In the genomic region with DNA sequence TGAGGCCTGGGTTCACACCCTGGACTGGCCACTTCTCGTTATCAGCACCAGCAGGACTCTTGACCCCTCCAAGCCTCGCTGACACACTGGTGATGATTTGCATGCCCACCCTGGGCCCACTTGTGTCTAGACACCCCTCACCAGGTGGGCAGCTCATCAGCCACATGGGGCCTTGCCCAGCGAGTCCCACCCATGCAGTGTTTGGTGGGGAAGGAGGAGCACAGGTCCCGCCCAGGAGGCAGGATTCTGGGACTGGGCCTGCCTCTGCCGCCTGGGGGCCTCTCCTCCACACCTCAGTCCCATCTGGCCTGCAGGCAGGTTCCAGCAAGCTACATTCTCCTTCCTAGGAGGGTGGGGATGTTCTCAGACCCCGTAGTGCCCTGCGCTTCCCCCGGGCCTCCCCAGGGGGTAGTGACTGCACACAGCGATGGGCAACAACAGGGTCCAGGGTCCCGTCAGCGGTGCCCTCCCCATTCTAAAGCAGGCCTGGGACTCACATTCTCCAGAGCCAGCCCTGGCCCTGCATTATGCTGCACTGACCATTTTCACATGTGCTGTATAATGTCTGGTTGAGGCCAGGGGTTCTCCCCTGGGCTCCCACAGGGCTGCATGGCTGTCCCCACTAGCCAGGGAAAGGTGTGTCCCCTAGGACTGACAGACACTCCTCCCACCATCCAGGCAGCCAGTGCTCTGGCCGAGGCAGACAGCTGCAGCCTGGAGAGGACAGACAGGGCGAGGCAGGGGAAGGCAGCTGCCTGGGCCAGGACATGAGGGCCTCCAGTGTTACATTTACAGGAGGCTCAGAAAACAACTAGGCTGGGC, we compare ENCODE assay signal across 22 cellular contexts. TPM values are rescaled to one million over a fixed set of nuclear protein-coding genes. Genes with fewer than 3 reads are reported as not detected.
DNase-seq lines count a peak whose midpoint lies in the region; ATAC-seq and TF ChIP-seq lines count a peak whose summit lies in the region.
"Had no signal": no experiment of that assay in that cellular context is flagged by ENCODE, and none has a peak within 500 bp of the region (broad histone marks: within the 10 kb centered on the region; RNA-seq: fewer than 3 reads in every experiment).

No MANE protein-coding gene starts in this region.

- peaks cover 6% of the 10 kb centered on the region for H3K4me1 Mint-ChIP-seq in activated naive CD4-positive, alpha-beta T cell treated with anti-CD3 and anti-CD28 coated beads, Interleukin-2, amount 10 ng/mL, durations not matched to agents 7 days and 5 days
- peaks cover 40% of the 10 kb centered on the region for H3K4me1 Mint-ChIP-seq in stimulated activated effector memory CD8-positive, alpha-beta T cell treated with anti-CD3 and anti-CD28 coated beads, Interleukin-12 subunit alpha, Interleukin-12 subunit beta, amount 100 ng/mL, for 72 hours

- no peak overlapping the region for H3K27ac Mint-ChIP-seq in activated naive CD4-positive, alpha-beta T cell treated with anti-CD3 and anti-CD28 coated beads, Interleukin-2, amount 10 ng/mL, durations not matched to agents 7 days and 5 days
- peak overlapping the region; percentile 64 for H3K27ac Mint-ChIP-seq in stimulated activated effector memory CD8-positive, alpha-beta T cell treated with anti-CD3 and anti-CD28 coated beads, Interleukin-12 subunit alpha, Interleukin-12 subunit beta, amount 100 ng/mL, for 72 hours
- H3K27ac Mint-ChIP-seq: HFFc6 had no signal

- no peaks in the 10 kb centered on the region for H3K36me3 ChIP-seq in H7 (replicated peaks; ENCODE audit: control insufficient read depth, insufficient read depth, low read length)
- H3K36me3 ChIP-seq in WERI-Rb-1 = no peaks in the 10 kb centered on the region

- no peak overlapping the region for H3K27ac ChIP-seq in WERI-Rb-1
- H3K27ac ChIP-seq: C4-2B, parathyroid adenoma had no signal

- H3K4me3 ChIP-seq in H7 (ENCODE audit: insufficient read depth, low read depth, low read length) = no peak overlapping the region
- no peak overlapping the region for H3K4me3 ChIP-seq in WERI-Rb-1 (ENCODE audit: low read depth, low read length)

- H3K4me3 Mint-ChIP-seq in activated naive CD4-positive, alpha-beta T cell treated with anti-CD3 and anti-CD28 coated beads, Interleukin-2, amount 10 ng/mL, durations not matched to agents 7 days and 5 days = no peak overlapping the region
- no peak overlapping the region for H3K4me3 Mint-ChIP-seq in stimulated activated effector memory CD8-positive, alpha-beta T cell treated with anti-CD3 and anti-CD28 coated beads, Interleukin-12 subunit alpha, Interleukin-12 subunit beta, amount 100 ng/mL, for 72 hours
- H3K4me3 Mint-ChIP-seq: HFFc6; naive thymus-derived CD4-positive, alpha-beta T cell had no signal

- TF ChIP-seq CTCF in WERI-Rb-1 (IDR thresholded peaks at IDR 0.05; ENCODE audit: low read depth, low read length) = no peak

- H3K27me3 ChIP-seq in H7 (ENCODE audit: control insufficient read depth, insufficient read depth, low read length) (no peaks in the 10 kb centered on the region), WERI-Rb-1 (ENCODE audit: insufficient read depth, low read depth, severe bottlenecking) (no peaks in the 10 kb centered on the region)

- ATAC-seq in stimulated activated effector memory CD8-positive, alpha-beta T cell treated with anti-CD3 and anti-CD28 coated beads, Interleukin-12 subunit alpha, Interleukin-12 subunit beta, amount 100 ng/mL, for 72 hours = no peak
- ATAC-seq: naive thymus-derived CD4-positive, alpha-beta T cell; sciatic nerve had no signal

- no peaks in the 10 kb centered on the region for H3K9me3 Mint-ChIP-seq in activated naive CD4-positive, alpha-beta T cell treated with anti-CD3 and anti-CD28 coated beads, Interleukin-2, amount 10 ng/mL, durations not matched to agents 7 days and 5 days
- H3K9me3 Mint-ChIP-seq in stimulated activated effector memory CD8-positive, alpha-beta T cell treated with anti-CD3 and anti-CD28 coated beads, Interleukin-12 subunit alpha, Interleukin-12 subunit beta, amount 100 ng/mL, for 72 hours = no peaks in the 10 kb centered on the region
- H3K9me3 Mint-ChIP-seq: HFFc6; naive thymus-derived CD4-positive, alpha-beta T cell had no signal

- no peaks in the 10 kb centered on the region for H3K9me3 ChIP-seq in WERI-Rb-1 (ENCODE audit: severe bottlenecking)

- no peaks in the 10 kb centered on the region for H3K36me3 Mint-ChIP-seq in activated naive CD4-positive, alpha-beta T cell treated with anti-CD3 and anti-CD28 coated beads, Interleukin-2, amount 10 ng/mL, durations not matched to agents 7 days and 5 days
- no peaks in the 10 kb centered on the region for H3K36me3 Mint-ChIP-seq in stimulated activated effector memory CD8-positive, alpha-beta T cell treated with anti-CD3 and anti-CD28 coated beads, Interleukin-12 subunit alpha, Interleukin-12 subunit beta, amount 100 ng/mL, for 72 hours
- H3K36me3 Mint-ChIP-seq: naive thymus-derived CD4-positive, alpha-beta T cell had no signal

- peak; percentile 10 for DNase-seq in activated naive CD4-positive, alpha-beta T cell treated with anti-CD3 and anti-CD28 coated beads, Interleukin-2, amount 10 ng/mL, durations not matched to agents 7 days and 5 days
- DNase-seq in activated naive CD4-positive, alpha-beta T cell (lab: John Stamatoyannopoulos, UW) = no peak
- DNase-seq in H7 = peak; percentile 65
- peak; percentile 16 for DNase-seq in iPS-NIHi7 (ENCODE audit: extremely low spot score)
- DNase-seq in stimulated activated effector memory CD8-positive, alpha-beta T cell treated with anti-CD3 and anti-CD28 coated beads, Interleukin-12 subunit alpha, Interleukin-12 subunit beta, amount 100 ng/mL, for 72 hours (ENCODE audit: low spot score in 2 of 2) = no peak
- DNase-seq in WERI-Rb-1 = no peak
- no peak for DNase-seq in GDM1 (lab: John Stamatoyannopoulos, UW)
- no peak for DNase-seq in NOMO-1 treated with DMSO at 0.1 percent for 48 hours (lab: John Stamatoyannopoulos, UW; ENCODE audit: unreplicated experiment)
- DNase-seq: activated CD4-positive, alpha-beta T cell treated with anti-CD3 and anti-CD28 coated beads, Interleukin-2, amount 50 U/mL, for 4 hours; activated gamma-delta T cell treated with Interleukin-2 at 50 U/mL for 16 hours; activated T-cell treated with anti-CD3 and anti-CD28 coated beads for 4 hours; HFFc6; mesendoderm; naive thymus-derived CD4-positive, alpha-beta T cell; NCI-H1105 treated with DMSO at 0.1 percent for 48 hours; NCI-H2081; NCI-H510A treated with DMSO at 0.1 percent for 48 hours had no signal

- H3K27me3 Mint-ChIP-seq in activated naive CD4-positive, alpha-beta T cell treated with anti-CD3 and anti-CD28 coated beads, Interleukin-2, amount 10 ng/mL, durations not matched to agents 7 days and 5 days = peaks cover 39% of the 10 kb centered on the region

- CTCF ChIA-PET in activated naive CD4-positive, alpha-beta T cell treated with anti-CD3 and anti-CD28 coated beads, Interleukin-2, amount 10 ng/mL, durations not matched to agents 7 days and 5 days (lab: Charles Lee) = no interaction called here

RNA-seq across cellular contexts. Expression of gene RASGEF1A, which starts 9.4 kb away (rescaled TPM):
- 31.0 and 41.3 TPM in 2 replicates for total RNA-seq in H7 (2014; rRNA removed; shearing (Covaris generic))
- total RNA-seq: HFFc6, LHCN-M2, RPMI7951 had no signal

Comparison
In these comparisons a context has a peak if more than half of its experiments do, and no peak if none do; other contexts are left out.
1. DNase-seq: peak in activated naive CD4-positive, alpha-beta T cell treated with anti-CD3 and anti-CD28 coated beads, Interleukin-2, amount 10 ng/mL, durations not matched to agents 7 days and 5 days (single experiment), H7 (single experiment) and iPS-NIHi7 (single experiment); none in activated naive CD4-positive, alpha-beta T cell (0 of 4), stimulated activated effector memory CD8-positive, alpha-beta T cell treated with anti-CD3 and anti-CD28 coated beads, Interleukin-12 subunit alpha, Interleukin-12 subunit beta, amount 100 ng/mL, for 72 hours (0 of 2), WERI-Rb-1 (single experiment), GDM1 (single experiment) and NOMO-1 treated with DMSO at 0.1 percent for 48 hours (single experiment).